7 cellular contexts compared by ENCODE assay signal in the genomic region with DNA sequence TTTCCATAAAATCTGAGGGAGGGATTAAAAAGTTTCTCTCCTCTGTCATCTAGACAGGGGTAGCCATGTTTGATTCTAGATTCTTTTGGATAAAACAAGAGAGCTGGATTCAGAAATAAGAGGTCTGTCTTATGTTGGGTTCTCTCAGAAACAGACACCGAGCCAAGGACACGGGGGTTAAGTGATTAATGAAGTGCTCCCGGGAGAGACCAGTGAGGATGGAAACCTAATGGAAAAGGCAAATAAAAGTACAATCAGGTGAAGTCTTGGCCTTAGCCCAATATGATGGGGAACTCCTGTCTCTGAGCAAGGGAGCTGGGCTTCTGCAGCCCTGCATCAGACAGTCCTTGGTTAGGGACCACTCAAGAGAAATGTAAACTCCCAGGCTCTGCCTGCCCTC.
"Had no signal": no experiment of that assay in that cellular context is flagged by ENCODE, and none has a peak within 500 bp of the region (broad histone marks: within the 10 kb centered on the region; RNA-seq: fewer than 3 reads in every experiment).

No MANE protein-coding gene starts in this region.

- H3K4me3 Mint-ChIP-seq: IgD-negative memory B cell had no signal

- H3K4me1 Mint-ChIP-seq: IgD-negative memory B cell had no signal

- ATAC-seq: HepG2, K562 had no signal

- H3K4me3 ChIP-seq: K562 had no signal

- H3K9me3 Mint-ChIP-seq: IgD-negative memory B cell had no signal

- DNase-seq: IMR-90, KBM-7, KG1 had no signal

- H3K27ac Mint-ChIP-seq: IgD-negative memory B cell had no signal

- H3K27ac ChIP-seq: HL-60 had no signal

- H3K36me3 Mint-ChIP-seq: IgD-negative memory B cell had no signal
